Comparison of ENCODE assay signal across 1 cellular context in genomic region chr6:38518511-38519304, GRCh38.
A peak's percentile ranks its signal among the peaks of the same experiment; 100 is the strongest.
TF ChIP-seq lines count a peak whose summit lies in the region.

No MANE protein-coding gene starts in this region.

TF ChIP-seq in SK-N-SH treated with all-trans-retinoic acid at 6 μM for 48 hours, 23 proteins besides CTCF, POLR2A, EP300 and RAD21 (continued from another document):
- TF ChIP-seq TSHZ2 (CRISPR knock-in tag; IDR thresholded peaks at IDR 0.05) = 0 out of 2 replicates have a peak, but pooled peaks have one; percentile 17
